11 cellular contexts compared by ENCODE assay signal in the genomic region with DNA sequence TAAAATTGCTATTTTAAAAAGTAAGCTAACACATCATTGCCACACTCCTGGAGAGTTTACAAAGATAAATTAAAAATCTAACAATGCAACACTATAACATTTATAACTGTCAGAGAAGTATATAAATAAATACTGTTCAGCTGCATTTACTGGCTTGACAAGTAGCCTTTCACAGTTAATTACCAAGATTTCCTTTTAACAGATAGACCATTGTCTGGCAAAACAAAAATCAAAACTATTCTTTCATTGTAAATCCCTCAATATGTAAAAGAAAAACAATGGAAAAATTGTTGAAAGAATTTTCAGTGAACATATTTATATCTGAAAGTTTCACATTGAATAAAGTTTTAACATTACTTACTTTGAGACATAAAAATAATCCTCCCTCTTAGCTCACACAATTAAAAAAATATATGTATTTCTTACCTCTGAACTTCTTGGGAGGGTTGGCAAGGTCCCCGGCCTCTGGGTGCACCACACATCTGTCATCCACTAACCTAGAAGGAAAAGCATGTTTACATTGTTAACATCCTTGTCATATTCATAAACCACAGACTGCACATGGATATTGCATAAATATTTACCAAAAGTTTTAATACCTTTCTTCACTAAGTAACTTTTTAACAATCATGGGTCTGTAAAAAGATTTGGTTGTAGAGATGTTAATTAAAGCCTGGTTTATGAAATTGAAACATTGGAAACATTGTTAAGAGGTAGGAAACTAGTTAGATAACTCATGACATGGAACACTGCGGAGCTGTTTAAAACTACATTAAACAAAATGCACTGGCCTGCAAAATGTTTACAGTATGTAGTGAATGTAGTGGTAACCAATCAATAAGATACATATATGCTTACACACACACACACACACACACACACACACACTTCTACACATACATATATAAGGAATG. TPM values are rescaled to one million over a fixed set of nuclear protein-coding genes. Genes with fewer than 3 reads are reported as not detected.
A peak's percentile ranks its signal among the peaks of the same experiment; 100 is the strongest.
DNase-seq lines count a peak whose midpoint lies in the region; TF ChIP-seq lines count a peak whose summit lies in the region.
"Had no signal": no experiment of that assay in that cellular context is flagged by ENCODE, and none has a peak within 500 bp of the region (broad histone marks: within the 10 kb centered on the region; RNA-seq: fewer than 3 reads in every experiment).

No MANE protein-coding gene starts in this region.

- H3K4me3 Mint-ChIP-seq in HFFc6, result peak overlapping the region; percentile 8; the same call in 1 of the 2 replicates

- H3K4me3 ChIP-seq in astrocyte of the spinal cord (ENCODE audit: low read depth, low read length), result no peak overlapping the region

- TF ChIP-seq CTCF in HFFc6 (IDR thresholded peaks at IDR 0.05) (no peak), astrocyte of the spinal cord (IDR thresholded peaks at IDR 0.05; ENCODE audit: low read depth, low read length) (no peak), GM10248 (IDR thresholded peaks at IDR 0.05; ENCODE audit: control extremely low read depth, extremely low read depth, low read depth, missing control alignments) (no peak)

- DNase-seq in AG08396 (ENCODE audit: low spot score) (peak; percentile 63), HFFc6 (peak; percentile 35), astrocyte of the spinal cord (ENCODE audit: low read depth, low spot score) (peak; percentile 52), iris pigment epithelial cell (ENCODE audit: low read depth) (peak; percentile 90), GM10248 (ENCODE audit: extremely low spot score) (no peak), NCI-H510A treated with DMSO at 0.1 percent for 48 hours (lab: John Stamatoyannopoulos, UW) (no peak), occipital lobe (lab: John Stamatoyannopoulos, UW) (no peak), SKM-1 treated with dmso at 0.1 percent for 144 hours (lab: John Stamatoyannopoulos, UW; ENCODE audit: unreplicated experiment) (no peak)
- DNase-seq: activated CD4-positive, alpha-beta T cell treated with anti-CD3 and anti-CD28 coated beads, Interleukin-2, amount 50 U/mL, for 1 hour; cortex of kidney; trophoblast cell had no signal

- no peaks in the 10 kb centered on the region for H3K36me3 Mint-ChIP-seq in HFFc6 (ENCODE audit: low read depth)

- H3K9me3 Mint-ChIP-seq in HFFc6, result no peaks in the 10 kb centered on the region

- peaks cover 66% of the 10 kb centered on the region for H3K4me1 Mint-ChIP-seq in HFFc6 (ENCODE audit: low read depth)

- POLR2A ChIA-PET in GM10248 (lab: Yijun Ruan, JAX), result no interaction called here

- no peaks in the 10 kb centered on the region for H3K27me3 Mint-ChIP-seq in HFFc6 (ENCODE audit: insufficient read depth)

- in situ Hi-C loops in astrocyte of the spinal cord (cut with HindIII; ENCODE audit: low sequenced_read_pairs), result no loop called here

- peak overlapping the region; percentile 56; the same call in 1 of the 2 replicates for H3K27ac Mint-ChIP-seq in HFFc6

- CTCF ChIA-PET in GM10248 (lab: Yijun Ruan, JAX), result interaction anchor here (0.9 to 2.1 kb wide), 5 partner anchors 8 to 30 kb away, joined by 3 to 5 read pairs (median 4); no protein-coding TSS in a partner anchor

RNA-seq across cellular contexts. Expression of gene ITPR2, which starts 43.0 kb away (rescaled TPM):
- total RNA-seq in HFFc6 (2021; fragmentation: NEBNext Ultra II Directional; extraction: Animal tissue kit (Norgen Biotek cat#: 25700)), result 1 to 10 TPM; 6.9 to 8.4 (median 7.6) TPM
- total RNA-seq in occipital lobe, result 31.0 TPM

Comparison
In these comparisons a context has a peak if more than half of its experiments do, and no peak if none do; other contexts are left out.
1. DNase-seq: peak in AG08396 (single experiment), HFFc6 (single experiment), astrocyte of the spinal cord (single experiment) and iris pigment epithelial cell (single experiment); none in GM10248 (single experiment), NCI-H510A treated with DMSO at 0.1 percent for 48 hours (single experiment), occipital lobe (single experiment) and SKM-1 treated with dmso at 0.1 percent for 144 hours (single experiment).